13 cellular contexts compared by ENCODE assay signal in genomic region chr7:134451656-134452055, GRCh38.
"Had no signal": no experiment of that assay in that cellular context is flagged by ENCODE, and none has a peak within 500 bp of the region (broad histone marks: within the 10 kb centered on the region; RNA-seq: fewer than 3 reads in every experiment).

No MANE protein-coding gene starts in this region.

- H3K4me3 ChIP-seq: colonic mucosa, esophagus muscularis mucosa, lower lobe of right lung, testis had no signal

- DNase-seq: activated CD4-positive, alpha-beta memory T cell treated with anti-CD3 and anti-CD28 coated beads, Interleukin-2, amount 10 ng/mL, durations not matched to agents 7 days and 5 days; activated CD4-positive, alpha-beta T cell treated with anti-CD3 and anti-CD28 coated beads for 4 hours; activated naive CD4-positive, alpha-beta T cell treated with anti-CD3 and anti-CD28 coated beads, Interleukin-2, amount 50 U/mL, for 16 hours; activated T-cell treated with anti-CD3 and anti-CD28 coated beads, Interleukin-2, amount 50 U/mL, for 24 hours; colonic mucosa; glutamatergic neuron; lower lobe of right lung; naive B cell; stimulated activated CD4-positive, alpha-beta T cell treated with anti-CD3 and anti-CD28 coated beads, Interleukin-1b, Interleukin-23, amount 100 ng/mL, for 48 hours; stimulated activated naive CD8-positive, alpha-beta T cell treated with anti-CD3 and anti-CD28 coated beads, Interleukin-15, amount 100 ng/mL, for 72 hours; T-helper 17 cell; testis had no signal

- H3K36me3 ChIP-seq: colonic mucosa had no signal

- ATAC-seq: stimulated activated naive CD8-positive, alpha-beta T cell treated with anti-CD3 and anti-CD28 coated beads, Interleukin-15, amount 100 ng/mL, for 72 hours; T-helper 17 cell had no signal

- H3K27ac ChIP-seq: lower lobe of right lung, testis had no signal

- H3K9me3 ChIP-seq: colonic mucosa, esophagus muscularis mucosa, lower lobe of right lung, testis had no signal

- H3K27me3 ChIP-seq: colonic mucosa, esophagus muscularis mucosa, testis had no signal
